In genomic region chr3:133927543-133928066, GRCh38 we compare ENCODE assay signal across 8 cellular contexts. TPM values are rescaled to one million over a fixed set of nuclear protein-coding genes. Genes with fewer than 3 reads are reported as not detected.
DNase-seq lines count a peak whose midpoint lies in the region; ATAC-seq, FAIRE-seq and TF ChIP-seq lines count a peak whose summit lies in the region.

No MANE protein-coding gene starts in this region.

- no peak overlapping the region for H4K91ac ChIP-seq in mesenchymal stem cell (ENCODE audit: low read length)

- H2BK5ac ChIP-seq in mesenchymal stem cell (ENCODE audit: low read depth, low read length, poor library complexity, severe bottlenecking), result no peak overlapping the region

- no peak overlapping the region for H3K14ac ChIP-seq in mesenchymal stem cell (ENCODE audit: low read length in 2 of 2)

- peaks cover 8% of the 10 kb centered on the region for H3K4me1 ChIP-seq in mesenchymal stem cell (ENCODE audit: control insufficient read depth, insufficient read depth, low read depth, low read length)

- peak; percentile 72 for ATAC-seq in GM21423 (IDR thresholded peaks at IDR 0.05; ENCODE audit: unreplicated experiment)

- DNase-seq in D721Med (ENCODE audit: insufficient read length, low spot score), result peak; percentile 67
- DNase-seq in activated CD4-positive, alpha-beta T cell treated with anti-CD3 and anti-CD28 coated beads, Interleukin-2, amount 50 U/mL, for 1 hour, result peak; percentile 72
- DNase-seq in ecto neural progenitor cell (ENCODE audit: low spot score), result peak; percentile 81
- peak; percentile 42 for DNase-seq in mesenchymal stem cell
- peak; percentile 77 for DNase-seq in stimulated activated CD8-positive, alpha-beta memory T cell treated with anti-CD3 and anti-CD28 coated beads, Interleukin-12 subunit alpha, Interleukin-12 subunit beta, amount 100 ng/mL, for 4 hours (ENCODE audit: low read depth)
- DNase-seq in COLO668 (lab: John Stamatoyannopoulos, UW; ENCODE audit: unreplicated experiment), result no peak

- H3K36me3 ChIP-seq in KOPT-K1 (ENCODE audit: insufficient read depth, low read length), result no peaks in the 10 kb centered on the region
- H3K36me3 ChIP-seq in mesenchymal stem cell (ENCODE audit: control insufficient read depth in 1 of 2, insufficient read depth in 2 of 2, low read depth in 1 of 2, low read length in 2 of 2), result no peaks in the 10 kb centered on the region

- no peaks in the 10 kb centered on the region for H3K79me1 ChIP-seq in mesenchymal stem cell (replicated peaks; ENCODE audit: low read length, poor library complexity, severe bottlenecking)

- H2BK120ac ChIP-seq in mesenchymal stem cell (ENCODE audit: low read depth, low read length), result no peak overlapping the region

- H2BK12ac ChIP-seq in mesenchymal stem cell (ENCODE audit: low read length in 2 of 2), result no peak overlapping the region

- no peaks in the 10 kb centered on the region for H3K9me3 ChIP-seq in KOPT-K1 (ENCODE audit: insufficient read depth, low read length, poor library complexity, severe bottlenecking)
- no peaks in the 10 kb centered on the region for H3K9me3 ChIP-seq in mesenchymal stem cell (ENCODE audit: control insufficient read depth, low read length)

- no peak overlapping the region for H4K8ac ChIP-seq in mesenchymal stem cell (ENCODE audit: low read length)

- H3K4ac ChIP-seq in mesenchymal stem cell (ENCODE audit: low read depth in 1 of 2, low read length in 2 of 2), result no peak overlapping the region

- H3K4me2 ChIP-seq in mesenchymal stem cell (ENCODE audit: low read length, poor library complexity, severe bottlenecking), result peak overlapping the region; percentile 89

- H3K27me3 ChIP-seq in mesenchymal stem cell (ENCODE audit: control insufficient read depth in 1 of 2, insufficient read depth in 1 of 2, low read length in 2 of 2), result peaks cover 19 to 26% of the 10 kb centered on the region in 2 experiments

- TF ChIP-seq CTCF in D721Med (IDR thresholded peaks at IDR 0.05; ENCODE audit: insufficient read depth, missing control alignments), result peak; percentile 43

- WGBS in mesenchymal stem cell, result 8% methylated on average over 46 of the region's 50 CpGs

- H3K9ac ChIP-seq in mesenchymal stem cell (ENCODE audit: low read length), result peak overlapping the region; percentile 75

- no peak overlapping the region for H2AK5ac ChIP-seq in mesenchymal stem cell (ENCODE audit: low read length, severe bottlenecking)

- peak overlapping the region; percentile 1 for H3K27ac ChIP-seq in KOPT-K1 (ENCODE audit: low read depth, low read length, poor library complexity, severe bottlenecking)
- H3K27ac ChIP-seq in mesenchymal stem cell (ENCODE audit: low read length, poor library complexity, severe bottlenecking), result no peak overlapping the region

- no peak for FAIRE-seq in D721Med (lab: Jason Lieb, UNC)

- no peak overlapping the region for H3K23ac ChIP-seq in mesenchymal stem cell (ENCODE audit: low read length in 2 of 2)

- H3K18ac ChIP-seq in mesenchymal stem cell (ENCODE audit: low read depth in 1 of 2, low read length in 2 of 2), result peak overlapping the region in 1 of 2 experiments; percentile 50

- H3K4me3 ChIP-seq in mesenchymal stem cell (ENCODE audit: insufficient read depth in 1 of 2, low read depth in 1 of 2, low read length in 2 of 2), result peak overlapping the region; percentile 59 to 77

- H2BK15ac ChIP-seq in mesenchymal stem cell (ENCODE audit: low read depth, poor library complexity, severe bottlenecking), result no peak overlapping the region

- peak overlapping the region; percentile 78 for H2AFZ ChIP-seq in mesenchymal stem cell (ENCODE audit: low read depth, low read length)

RNA-seq across cellular contexts. Expression of gene RAB6B, which starts 31.9 kb away (rescaled TPM):
- 1.3 TPM for polyA plus RNA-seq in mesenchymal stem cell (2013, experiment 1 of 2)
- polyA plus RNA-seq in mesenchymal stem cell (2013, experiment 2 of 2), result 1.3 TPM
